In the genomic region with DNA sequence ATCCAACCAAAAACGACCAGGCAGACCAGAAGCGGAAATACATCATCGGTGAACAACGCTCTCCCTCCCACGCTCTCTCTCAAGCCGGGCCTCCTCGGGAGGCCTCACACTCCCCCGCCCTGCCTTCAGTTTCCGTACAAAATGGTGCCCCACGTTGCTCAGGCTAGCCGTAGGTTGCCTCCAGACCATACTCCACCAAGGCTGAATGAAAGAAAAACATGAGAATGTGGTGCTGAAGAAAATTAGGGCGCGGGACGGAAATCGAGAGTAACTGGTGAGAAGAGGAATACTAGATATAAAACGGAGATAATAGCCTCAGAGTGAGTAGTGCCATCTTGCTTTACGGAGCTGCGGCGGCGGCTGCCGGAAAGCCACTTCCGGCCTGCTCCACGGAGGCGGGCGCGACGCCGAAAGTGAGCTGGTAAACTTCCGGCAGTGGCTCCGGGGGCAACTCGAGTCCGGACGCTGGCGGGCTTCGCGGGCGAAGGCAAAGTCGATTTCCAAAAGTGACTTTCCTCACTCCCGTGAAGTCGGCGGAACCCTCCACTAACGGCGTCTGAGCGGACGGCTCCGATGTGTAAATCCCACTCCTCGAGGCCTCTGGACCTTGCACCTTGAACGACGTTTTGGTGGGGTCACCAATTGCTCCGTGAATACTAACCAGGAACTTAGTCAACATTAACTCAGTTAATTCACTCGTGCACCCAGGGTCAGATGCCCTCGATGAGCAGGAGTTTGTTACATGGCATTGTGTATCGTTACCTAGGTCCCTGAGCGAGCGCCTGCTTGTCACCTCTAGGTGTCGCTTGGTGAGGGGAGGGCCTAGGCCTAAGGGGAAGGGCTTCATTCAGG, we compare ENCODE assay signal across 1 cellular context.
TF ChIP-seq lines count a peak whose summit lies in the region.

A gene (minus strand): TSS at position 7 of the 852 bp plus-strand sequence. CDS start 980 bp downstream, outside the sequence.

TF ChIP-seq in HepG2, 621 proteins besides CTCF, POLR2A, EP300 and RAD21 (continued from another document and continues in another):
- TF ChIP-seq, protein P1, sequence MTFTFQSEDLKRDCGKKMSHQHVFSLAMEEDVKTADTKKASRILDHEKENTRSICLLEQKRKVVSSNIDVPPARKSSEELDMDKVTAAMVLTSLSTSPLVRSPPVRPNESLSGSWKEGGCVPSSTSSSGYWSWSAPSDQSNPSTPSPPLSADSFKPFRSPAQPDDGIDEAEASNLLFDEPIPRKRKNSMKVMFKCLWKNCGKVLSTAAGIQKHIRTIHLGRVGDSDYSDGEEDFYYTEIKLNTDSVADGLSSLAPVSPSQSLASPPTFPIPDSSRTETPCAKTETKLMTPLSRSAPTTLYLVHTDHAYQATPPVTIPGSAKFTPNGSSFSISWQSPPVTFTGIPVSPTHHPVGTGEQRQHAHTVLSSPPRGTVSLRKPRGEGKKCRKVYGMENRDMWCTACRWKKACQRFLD (CRISPR knock-in tag; IDR thresholded peaks at IDR 0.05; ENCODE audit: borderline replicate concordance), result peak; percentile 81
- TF ChIP-seq MIER2 (CRISPR knock-in tag; IDR thresholded peaks at IDR 0.05) (peak; percentile 53; the same call in 1 of the 2 replicates), AGO1 (IDR thresholded peaks at IDR 0.05; ENCODE audit: low read depth, low read length, poor library complexity, severe bottlenecking) (peak; percentile 55), ZNF329 (CRISPR knock-in tag; IDR thresholded peaks at IDR 0.05; ENCODE audit: low read depth) (0 out of 2 replicates have a peak, but pooled peaks have one; percentile 51), BHLHE40 (IDR thresholded peaks at IDR 0.05; ENCODE audit: low read length) (peak; percentile 63; the same call in 1 of the 2 replicates), ZNF12 (CRISPR knock-in tag; IDR thresholded peaks at IDR 0.05) (peak; percentile 30; the same call in 1 of the 2 replicates), RBM39 (IDR thresholded peaks at IDR 0.05; ENCODE audit: low read depth, low read length, poor library complexity, severe bottlenecking) (peak; percentile 82), KAT8 (CRISPR knock-in tag; IDR thresholded peaks at IDR 0.05) (0 out of 2 replicates have a peak, but pooled peaks have one; percentile 68), NCOR1 (IDR thresholded peaks at IDR 0.05; ENCODE audit: borderline replicate concordance, low read length) (peak; percentile 82), RFX5 (IDR thresholded peaks at IDR 0.05; ENCODE audit: low read depth, low read length) (0 out of 2 replicates have a peak, but pooled peaks have one; percentile 44), ZNF644 (CRISPR knock-in tag; IDR thresholded peaks at IDR 0.05; ENCODE audit: low read depth) (peak; percentile 44; the same call in 1 of the 2 replicates), ZNF777 (CRISPR knock-in tag; IDR thresholded peaks at IDR 0.05) (peak; percentile 80; the same call in 1 of the 2 replicates), TP53 (CRISPR knock-in tag; conservative IDR thresholded peaks at IDR 0.05) (0 out of 2 replicates have a peak, but pooled peaks have one; percentile 51), TOE1 (CRISPR knock-in tag; IDR thresholded peaks at IDR 0.05) (peak; percentile 63; the same call in 1 of the 2 replicates), ASH2L (IDR thresholded peaks at IDR 0.05; ENCODE audit: insufficient read length, low read depth, low read length) (peak; percentile 95), MEF2D (CRISPR knock-in tag; IDR thresholded peaks at IDR 0.05) (0 out of 2 replicates have a peak, but pooled peaks have one; percentile 0), CCAR2 (optimal IDR thresholded peaks at IDR 0.05; ENCODE audit: low read depth, low read length) (peak; percentile 42), HOXA5 (CRISPR knock-in tag; IDR thresholded peaks at IDR 0.05) (peak; percentile 62; the same call in 1 of the 2 replicates), NR2F2 (IDR thresholded peaks at IDR 0.05; ENCODE audit: borderline replicate concordance, low read depth) (peak; percentile 48; the same call in 1 of the 2 replicates), ZFP1 (CRISPR knock-in tag; IDR thresholded peaks at IDR 0.05) (peak; percentile 20; the same call in 1 of the 2 replicates), ZNF7 (CRISPR knock-in tag; IDR thresholded peaks at IDR 0.05) (no peak), CREB1 (IDR thresholded peaks at IDR 0.05) (peak; percentile 73), CREB1 (CRISPR knock-in tag; IDR thresholded peaks at IDR 0.05) (peak; percentile 96), ZNF563 (CRISPR knock-in tag; IDR thresholded peaks at IDR 0.05) (0 out of 2 replicates have a peak, but pooled peaks have one; percentile 70)
- TF ChIP-seq, protein P2, sequence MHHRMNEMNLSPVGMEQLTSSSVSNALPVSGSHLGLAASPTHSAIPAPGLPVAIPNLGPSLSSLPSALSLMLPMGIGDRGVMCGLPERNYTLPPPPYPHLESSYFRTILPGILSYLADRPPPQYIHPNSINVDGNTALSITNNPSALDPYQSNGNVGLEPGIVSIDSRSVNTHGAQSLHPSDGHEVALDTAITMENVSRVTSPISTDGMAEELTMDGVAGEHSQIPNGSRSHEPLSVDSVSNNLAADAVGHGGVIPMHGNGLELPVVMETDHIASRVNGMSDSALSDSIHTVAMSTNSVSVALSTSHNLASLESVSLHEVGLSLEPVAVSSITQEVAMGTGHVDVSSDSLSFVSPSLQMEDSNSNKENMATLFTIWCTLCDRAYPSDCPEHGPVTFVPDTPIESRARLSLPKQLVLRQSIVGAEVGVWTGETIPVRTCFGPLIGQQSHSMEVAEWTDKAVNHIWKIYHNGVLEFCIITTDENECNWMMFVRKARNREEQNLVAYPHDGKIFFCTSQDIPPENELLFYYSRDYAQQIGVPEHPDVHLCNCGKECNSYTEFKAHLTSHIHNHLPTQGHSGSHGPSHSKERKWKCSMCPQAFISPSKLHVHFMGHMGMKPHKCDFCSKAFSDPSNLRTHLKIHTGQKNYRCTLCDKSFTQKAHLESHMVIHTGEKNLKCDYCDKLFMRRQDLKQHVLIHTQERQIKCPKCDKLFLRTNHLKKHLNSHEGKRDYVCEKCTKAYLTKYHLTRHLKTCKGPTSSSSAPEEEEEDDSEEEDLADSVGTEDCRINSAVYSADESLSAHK (CRISPR knock-in tag; IDR thresholded peaks at IDR 0.05; ENCODE audit: borderline replicate concordance), result no peak
- TF ChIP-seq, protein P3, sequence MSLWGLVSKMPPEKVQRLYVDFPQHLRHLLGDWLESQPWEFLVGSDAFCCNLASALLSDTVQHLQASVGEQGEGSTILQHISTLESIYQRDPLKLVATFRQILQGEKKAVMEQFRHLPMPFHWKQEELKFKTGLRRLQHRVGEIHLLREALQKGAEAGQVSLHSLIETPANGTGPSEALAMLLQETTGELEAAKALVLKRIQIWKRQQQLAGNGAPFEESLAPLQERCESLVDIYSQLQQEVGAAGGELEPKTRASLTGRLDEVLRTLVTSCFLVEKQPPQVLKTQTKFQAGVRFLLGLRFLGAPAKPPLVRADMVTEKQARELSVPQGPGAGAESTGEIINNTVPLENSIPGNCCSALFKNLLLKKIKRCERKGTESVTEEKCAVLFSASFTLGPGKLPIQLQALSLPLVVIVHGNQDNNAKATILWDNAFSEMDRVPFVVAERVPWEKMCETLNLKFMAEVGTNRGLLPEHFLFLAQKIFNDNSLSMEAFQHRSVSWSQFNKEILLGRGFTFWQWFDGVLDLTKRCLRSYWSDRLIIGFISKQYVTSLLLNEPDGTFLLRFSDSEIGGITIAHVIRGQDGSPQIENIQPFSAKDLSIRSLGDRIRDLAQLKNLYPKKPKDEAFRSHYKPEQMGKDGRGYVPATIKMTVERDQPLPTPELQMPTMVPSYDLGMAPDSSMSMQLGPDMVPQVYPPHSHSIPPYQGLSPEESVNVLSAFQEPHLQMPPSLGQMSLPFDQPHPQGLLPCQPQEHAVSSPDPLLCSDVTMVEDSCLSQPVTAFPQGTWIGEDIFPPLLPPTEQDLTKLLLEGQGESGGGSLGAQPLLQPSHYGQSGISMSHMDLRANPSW (CRISPR knock-in tag; IDR thresholded peaks at IDR 0.05; ENCODE audit: borderline replicate concordance), result peak; percentile 30; the same call in 1 of the 2 replicates
- TF ChIP-seq, protein P4, sequence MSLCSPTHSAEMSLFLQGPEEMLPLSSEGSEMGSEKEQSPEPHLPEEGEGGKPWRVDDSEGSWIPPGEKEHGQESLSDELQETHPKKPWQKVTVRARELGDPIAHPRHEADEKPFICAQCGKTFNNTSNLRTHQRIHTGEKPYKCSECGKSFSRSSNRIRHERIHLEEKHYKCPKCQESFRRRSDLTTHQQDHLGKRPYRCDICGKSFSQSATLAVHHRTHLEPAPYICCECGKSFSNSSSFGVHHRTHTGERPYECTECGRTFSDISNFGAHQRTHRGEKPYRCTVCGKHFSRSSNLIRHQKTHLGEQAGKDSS (CRISPR knock-in tag; IDR thresholded peaks at IDR 0.05; ENCODE audit: borderline replicate concordance, low read depth), result peak; percentile 87
- TF ChIP-seq, protein P5, sequence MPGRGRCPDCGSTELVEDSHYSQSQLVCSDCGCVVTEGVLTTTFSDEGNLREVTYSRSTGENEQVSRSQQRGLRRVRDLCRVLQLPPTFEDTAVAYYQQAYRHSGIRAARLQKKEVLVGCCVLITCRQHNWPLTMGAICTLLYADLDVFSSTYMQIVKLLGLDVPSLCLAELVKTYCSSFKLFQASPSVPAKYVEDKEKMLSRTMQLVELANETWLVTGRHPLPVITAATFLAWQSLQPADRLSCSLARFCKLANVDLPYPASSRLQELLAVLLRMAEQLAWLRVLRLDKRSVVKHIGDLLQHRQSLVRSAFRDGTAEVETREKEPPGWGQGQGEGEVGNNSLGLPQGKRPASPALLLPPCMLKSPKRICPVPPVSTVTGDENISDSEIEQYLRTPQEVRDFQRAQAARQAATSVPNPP (CRISPR knock-in tag; IDR thresholded peaks at IDR 0.05), result peak; percentile 51; the same call in 1 of the 2 replicates
- TF ChIP-seq, protein P6, sequence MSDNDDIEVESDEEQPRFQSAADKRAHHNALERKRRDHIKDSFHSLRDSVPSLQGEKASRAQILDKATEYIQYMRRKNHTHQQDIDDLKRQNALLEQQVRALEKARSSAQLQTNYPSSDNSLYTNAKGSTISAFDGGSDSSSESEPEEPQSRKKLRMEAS (IDR thresholded peaks at IDR 0.05), result peak; percentile 47; the same call in 1 of the 2 replicates
- TF ChIP-seq, protein P7, sequence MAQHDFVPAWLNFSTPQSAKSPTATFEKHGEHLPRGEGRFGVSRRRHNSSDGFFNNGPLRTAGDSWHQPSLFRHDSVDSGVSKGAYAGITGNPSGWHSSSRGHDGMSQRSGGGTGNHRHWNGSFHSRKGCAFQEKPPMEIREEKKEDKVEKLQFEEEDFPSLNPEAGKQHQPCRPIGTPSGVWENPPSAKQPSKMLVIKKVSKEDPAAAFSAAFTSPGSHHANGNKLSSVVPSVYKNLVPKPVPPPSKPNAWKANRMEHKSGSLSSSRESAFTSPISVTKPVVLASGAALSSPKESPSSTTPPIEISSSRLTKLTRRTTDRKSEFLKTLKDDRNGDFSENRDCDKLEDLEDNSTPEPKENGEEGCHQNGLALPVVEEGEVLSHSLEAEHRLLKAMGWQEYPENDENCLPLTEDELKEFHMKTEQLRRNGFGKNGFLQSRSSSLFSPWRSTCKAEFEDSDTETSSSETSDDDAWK (CRISPR knock-in tag; IDR thresholded peaks at IDR 0.05), result no peak
- TF ChIP-seq, protein P8, sequence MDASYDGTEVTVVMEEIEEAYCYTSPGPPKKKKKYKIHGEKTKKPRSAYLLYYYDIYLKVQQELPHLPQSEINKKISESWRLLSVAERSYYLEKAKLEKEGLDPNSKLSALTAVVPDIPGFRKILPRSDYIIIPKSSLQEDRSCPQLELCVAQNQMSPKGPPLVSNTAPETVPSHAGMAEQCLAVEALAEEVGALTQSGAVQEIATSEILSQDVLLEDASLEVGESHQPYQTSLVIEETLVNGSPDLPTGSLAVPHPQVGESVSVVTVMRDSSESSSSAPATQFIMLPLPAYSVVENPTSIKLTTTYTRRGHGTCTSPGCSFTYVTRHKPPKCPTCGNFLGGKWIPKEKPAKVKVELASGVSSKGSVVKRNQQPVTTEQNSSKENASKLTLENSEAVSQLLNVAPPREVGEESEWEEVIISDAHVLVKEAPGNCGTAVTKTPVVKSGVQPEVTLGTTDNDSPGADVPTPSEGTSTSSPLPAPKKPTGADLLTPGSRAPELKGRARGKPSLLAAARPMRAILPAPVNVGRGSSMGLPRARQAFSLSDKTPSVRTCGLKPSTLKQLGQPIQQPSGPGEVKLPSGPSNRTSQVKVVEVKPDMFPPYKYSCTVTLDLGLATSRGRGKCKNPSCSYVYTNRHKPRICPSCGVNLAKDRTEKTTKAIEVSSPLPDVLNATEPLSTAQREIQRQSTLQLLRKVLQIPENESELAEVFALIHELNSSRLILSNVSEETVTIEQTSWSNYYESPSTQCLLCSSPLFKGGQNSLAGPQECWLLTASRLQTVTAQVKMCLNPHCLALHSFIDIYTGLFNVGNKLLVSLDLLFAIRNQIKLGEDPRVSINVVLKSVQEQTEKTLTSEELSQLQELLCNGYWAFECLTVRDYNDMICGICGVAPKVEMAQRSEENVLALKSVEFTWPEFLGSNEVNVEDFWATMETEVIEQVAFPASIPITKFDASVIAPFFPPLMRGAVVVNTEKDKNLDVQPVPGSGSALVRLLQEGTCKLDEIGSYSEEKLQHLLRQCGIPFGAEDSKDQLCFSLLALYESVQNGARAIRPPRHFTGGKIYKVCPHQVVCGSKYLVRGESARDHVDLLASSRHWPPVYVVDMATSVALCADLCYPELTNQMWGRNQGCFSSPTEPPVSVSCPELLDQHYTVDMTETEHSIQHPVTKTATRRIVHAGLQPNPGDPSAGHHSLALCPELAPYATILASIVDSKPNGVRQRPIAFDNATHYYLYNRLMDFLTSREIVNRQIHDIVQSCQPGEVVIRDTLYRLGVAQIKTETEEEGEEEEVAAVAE (CRISPR knock-in tag; IDR thresholded peaks at IDR 0.05; ENCODE audit: borderline replicate concordance), result peak; percentile 34; the same call in 1 of the 2 replicates
- TF ChIP-seq, protein P9, sequence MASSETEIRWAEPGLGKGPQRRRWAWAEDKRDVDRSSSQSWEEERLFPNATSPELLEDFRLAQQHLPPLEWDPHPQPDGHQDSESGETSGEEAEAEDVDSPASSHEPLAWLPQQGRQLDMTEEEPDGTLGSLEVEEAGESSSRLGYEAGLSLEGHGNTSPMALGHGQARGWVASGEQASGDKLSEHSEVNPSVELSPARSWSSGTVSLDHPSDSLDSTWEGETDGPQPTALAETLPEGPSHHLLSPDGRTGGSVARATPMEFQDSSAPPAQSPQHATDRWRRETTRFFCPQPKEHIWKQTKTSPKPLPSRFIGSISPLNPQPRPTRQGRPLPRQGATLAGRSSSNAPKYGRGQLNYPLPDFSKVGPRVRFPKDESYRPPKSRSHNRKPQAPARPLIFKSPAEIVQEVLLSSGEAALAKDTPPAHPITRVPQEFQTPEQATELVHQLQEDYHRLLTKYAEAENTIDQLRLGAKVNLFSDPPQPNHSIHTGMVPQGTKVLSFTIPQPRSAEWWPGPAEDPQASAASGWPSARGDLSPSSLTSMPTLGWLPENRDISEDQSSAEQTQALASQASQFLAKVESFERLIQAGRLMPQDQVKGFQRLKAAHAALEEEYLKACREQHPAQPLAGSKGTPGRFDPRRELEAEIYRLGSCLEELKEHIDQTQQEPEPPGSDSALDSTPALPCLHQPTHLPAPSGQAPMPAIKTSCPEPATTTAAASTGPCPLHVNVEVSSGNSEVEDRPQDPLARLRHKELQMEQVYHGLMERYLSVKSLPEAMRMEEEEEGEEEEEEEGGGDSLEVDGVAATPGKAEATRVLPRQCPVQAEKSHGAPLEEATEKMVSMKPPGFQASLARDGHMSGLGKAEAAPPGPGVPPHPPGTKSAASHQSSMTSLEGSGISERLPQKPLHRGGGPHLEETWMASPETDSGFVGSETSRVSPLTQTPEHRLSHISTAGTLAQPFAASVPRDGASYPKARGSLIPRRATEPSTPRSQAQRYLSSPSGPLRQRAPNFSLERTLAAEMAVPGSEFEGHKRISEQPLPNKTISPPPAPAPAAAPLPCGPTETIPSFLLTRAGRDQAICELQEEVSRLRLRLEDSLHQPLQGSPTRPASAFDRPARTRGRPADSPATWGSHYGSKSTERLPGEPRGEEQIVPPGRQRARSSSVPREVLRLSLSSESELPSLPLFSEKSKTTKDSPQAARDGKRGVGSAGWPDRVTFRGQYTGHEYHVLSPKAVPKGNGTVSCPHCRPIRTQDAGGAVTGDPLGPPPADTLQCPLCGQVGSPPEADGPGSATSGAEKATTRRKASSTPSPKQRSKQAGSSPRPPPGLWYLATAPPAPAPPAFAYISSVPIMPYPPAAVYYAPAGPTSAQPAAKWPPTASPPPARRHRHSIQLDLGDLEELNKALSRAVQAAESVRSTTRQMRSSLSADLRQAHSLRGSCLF (CRISPR knock-in tag; IDR thresholded peaks at IDR 0.05; ENCODE audit: borderline replicate concordance), result no peak
